In the genomic region with DNA sequence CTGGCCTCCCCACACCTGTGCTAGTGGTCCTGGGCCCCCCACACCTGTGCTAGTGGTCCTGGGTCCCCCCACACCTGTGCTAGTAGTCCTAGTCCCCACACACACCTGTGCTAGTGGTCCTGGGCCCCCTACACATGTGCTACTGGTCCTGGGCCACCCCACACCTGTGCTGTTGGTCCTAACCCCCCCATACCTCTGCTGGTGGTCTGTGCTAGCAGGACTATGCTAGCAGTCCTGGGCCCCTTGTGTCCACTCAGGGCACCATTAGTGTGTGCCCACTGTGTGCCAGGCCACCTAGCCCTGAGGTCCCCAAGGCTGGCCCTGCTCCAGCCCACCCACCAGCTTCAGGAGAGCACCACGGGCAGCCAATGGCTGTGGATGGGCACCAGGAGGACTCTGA, we compare ENCODE assay signal across 27 cellular contexts.
"Had no signal": no experiment of that assay in that cellular context is flagged by ENCODE, and none has a peak within 500 bp of the region (broad histone marks: within the 10 kb centered on the region; RNA-seq: fewer than 3 reads in every experiment).

No MANE protein-coding gene starts in this region.

- H3K9me3 Mint-ChIP-seq: memory B cell; natural killer cell treated with Interleukin-12 subunit alpha and Interleukin-12 subunit beta and Interleukin-15 and Interleukin-18, amount 100 ng/mL, for 72 hours; type B pancreatic cell had no signal

- H3K4me3 Mint-ChIP-seq: memory B cell; naive thymus-derived CD4-positive, alpha-beta T cell; natural killer cell treated with Interleukin-12 subunit alpha and Interleukin-12 subunit beta and Interleukin-15 and Interleukin-18, amount 100 ng/mL, for 72 hours; type B pancreatic cell had no signal

- H2AFZ ChIP-seq: hepatocyte had no signal

- FAIRE-seq: pancreas, urothelium cell line had no signal

- H3K4me1 ChIP-seq: heart right ventricle, left ventricle myocardium inferior, pancreas, prostate gland, suprapubic skin, tibial artery had no signal

- DNase-seq: heart right ventricle; islet precursor cell; left ventricle myocardium inferior; midbrain; mucosa of descending colon; naive thymus-derived CD4-positive, alpha-beta T cell; nucleus accumbens; pancreas; posterior cingulate gyrus; retina; right cardiac atrium; stimulated activated CD4-positive, alpha-beta T cell treated with anti-CD3 and anti-CD28 coated beads, Interleukin-12 subunit alpha, Interleukin-12 subunit beta, amount 100 ng/mL, for 4 hours; stimulated activated CD4-positive, alpha-beta T cell treated with anti-CD3 and anti-CD28 coated beads, Interleukin-15, amount 100 ng/mL, for 24 hours; stimulated activated CD4-positive, alpha-beta T cell treated with anti-CD3 and anti-CD28 coated beads, Interleukin-2, amount 100 ng/mL, for 24 hours; stimulated activated CD4-positive, alpha-beta T cell treated with anti-CD3 and anti-CD28 coated beads, Interleukin-4, amount 100 ng/mL, for 1 hour; stimulated activated naive CD4-positive, alpha-beta T cell treated with Interleukin-2 at 50 U/mL for 16 hours; tibial artery had no signal

- H3K27me3 ChIP-seq: hepatocyte, pancreas had no signal

- H3K4me2 ChIP-seq: hepatocyte had no signal

- H3K4me1 Mint-ChIP-seq: memory B cell; naive thymus-derived CD4-positive, alpha-beta T cell had no signal

- H3K36me3 ChIP-seq: heart right ventricle, left ventricle myocardium inferior, pancreas, prostate gland, suprapubic skin, thoracic aorta, tibial artery had no signal

- H3K27ac ChIP-seq: heart right ventricle, hepatocyte, left ventricle myocardium inferior, pancreas, prostate gland, skin epidermis, suprapubic skin, thoracic aorta, tibial artery had no signal

- H3K36me3 Mint-ChIP-seq: memory B cell; naive thymus-derived CD4-positive, alpha-beta T cell; natural killer cell treated with Interleukin-12 subunit alpha and Interleukin-12 subunit beta and Interleukin-15 and Interleukin-18, amount 100 ng/mL, for 72 hours; type B pancreatic cell had no signal

- H3K79me2 ChIP-seq: hepatocyte had no signal

- H3K27ac Mint-ChIP-seq: memory B cell; natural killer cell treated with Interleukin-12 subunit alpha and Interleukin-12 subunit beta and Interleukin-15 and Interleukin-18, amount 100 ng/mL, for 72 hours; type B pancreatic cell had no signal

- ATAC-seq: heart right ventricle; mucosa of descending colon; naive thymus-derived CD4-positive, alpha-beta T cell; pancreas; right cardiac atrium; sciatic nerve had no signal

- H3K9me3 ChIP-seq: heart right ventricle, left ventricle myocardium inferior, pancreas, prostate gland, suprapubic skin, thoracic aorta, tibial artery had no signal

- H3K4me3 ChIP-seq: heart right ventricle, hepatocyte, left ventricle myocardium inferior, mucosa of descending colon, pancreas, prostate gland, skin epidermis, suprapubic skin, thoracic aorta, tibial artery had no signal
